Comparison of ENCODE assay signal across 8 cellular contexts in the genomic region with DNA sequence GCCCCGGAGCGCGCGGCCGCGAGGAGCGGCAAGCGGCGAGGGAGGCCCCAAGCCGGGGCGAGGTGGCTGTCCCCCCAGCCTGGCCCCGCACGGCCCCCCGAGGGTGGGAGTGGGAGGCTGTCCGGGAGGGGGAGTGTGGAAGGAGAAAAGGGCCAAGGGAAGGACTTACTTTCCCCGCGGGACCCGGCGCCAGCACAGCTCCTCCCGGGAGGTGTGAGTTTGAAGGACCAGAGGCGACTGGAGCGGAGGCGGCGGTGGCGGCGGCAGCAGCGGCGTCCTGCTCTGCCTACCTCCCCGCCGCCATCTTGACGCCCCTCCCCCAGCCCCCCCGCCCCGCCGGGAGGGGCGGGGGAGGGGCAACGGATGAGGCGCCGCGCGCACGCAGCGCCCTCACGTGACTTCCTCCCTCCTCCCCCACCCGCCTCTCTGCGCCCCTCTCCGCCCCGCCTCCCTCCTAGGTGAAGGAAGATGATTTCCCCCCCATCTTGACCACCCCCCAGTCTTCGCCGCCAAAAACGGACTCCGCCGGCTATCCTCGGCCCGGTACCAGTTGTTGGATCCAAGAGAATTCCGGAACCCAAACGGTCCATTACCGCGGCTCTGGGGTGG. TPM values are rescaled to one million over a fixed set of nuclear protein-coding genes. Genes with fewer than 3 reads are reported as not detected.
A peak's percentile ranks its signal among the peaks of the same experiment; 100 is the strongest.
DNase-seq lines count a peak whose midpoint lies in the region; ATAC-seq lines count a peak whose summit lies in the region.

A gene (minus strand): TSS at position 316 of the 609 bp plus-strand sequence. CDS start 14,406 bp downstream, outside the sequence.

- H3K4me3 ChIP-seq in effector memory CD4-positive, alpha-beta T cell (ENCODE audit: insufficient read depth, low read depth, low read length, poor library complexity, severe bottlenecking) = peak within 1 kb of the TSS; percentile 76
- H3K4me3 ChIP-seq in mesenchymal stem cell (ENCODE audit: insufficient read depth in 1 of 2, low read depth in 1 of 2, low read length in 2 of 2) = peak within 1 kb of the TSS; percentile 94 to 97

- POLR2A ChIA-PET in activated CD4-positive, alpha-beta memory T cell treated with anti-CD3 and anti-CD28 coated beads, Interleukin-2, amount 10 ng/mL, durations not matched to agents 7 days and 5 days (lab: Charles Lee) = interaction anchor here (0.7 to 4.4 kb wide), 31 partner anchors 9 to 864 kb away, joined by 3 to 107 read pairs (median 6); a partner anchor contains a TSS

- peak within 1 kb of the TSS; percentile 85 for H3K4me3 Mint-ChIP-seq in activated CD4-positive, alpha-beta memory T cell treated with anti-CD3 and anti-CD28 coated beads, Interleukin-2, amount 10 ng/mL, durations not matched to agents 7 days and 5 days

- no peaks in the 10 kb centered on the region for H3K36me3 ChIP-seq in effector memory CD4-positive, alpha-beta T cell (ENCODE audit: control insufficient read depth, insufficient read depth, low read length)
- peaks cover 0 to 5% of the 10 kb centered on the region in 2 experiments for H3K36me3 ChIP-seq in mesenchymal stem cell (ENCODE audit: control insufficient read depth in 1 of 2, insufficient read depth in 2 of 2, low read depth in 1 of 2, low read length in 2 of 2)

- peak within 1 kb of the TSS; percentile 73 to 77 for H2BK12ac ChIP-seq in mesenchymal stem cell (ENCODE audit: low read length in 2 of 2)

- peak within 1 kb of the TSS in 1 of 2 experiments; percentile 94 for H3K23ac ChIP-seq in mesenchymal stem cell (ENCODE audit: low read length in 2 of 2)

- peak within 1 kb of the TSS; percentile 63 for H2AFZ ChIP-seq in mesenchymal stem cell (ENCODE audit: low read depth, low read length)

- DNase-seq in AML-193 (lab: John Stamatoyannopoulos, UW) (peak; percentile 73 to 75), GM19240 (ENCODE audit: insufficient read length, low spot score) (peak; percentile 59), NCI-H82 treated with DMSO at 0.1 percent for 48 hours (lab: John Stamatoyannopoulos, UW; ENCODE audit: unreplicated experiment) (peak; percentile 84), mesenchymal stem cell (peak; percentile 91)
- DNase-seq in activated CD4-positive, alpha-beta memory T cell treated with anti-CD3 and anti-CD28 coated beads, Interleukin-2, amount 10 ng/mL, durations not matched to agents 7 days and 5 days = peak; percentile 91
- peak; percentile 88 for DNase-seq in effector memory CD4-positive, alpha-beta T cell
- peak; percentile 87 for DNase-seq in stimulated activated CD8-positive, alpha-beta memory T cell treated with anti-CD3 and anti-CD28 coated beads, Interleukin-12 subunit alpha, Interleukin-12 subunit beta, amount 100 ng/mL, for 4 hours (ENCODE audit: low read depth)

- H3K4me1 ChIP-seq in effector memory CD4-positive, alpha-beta T cell (ENCODE audit: control insufficient read depth, insufficient read depth, low read length, poor library complexity, severe bottlenecking) = peaks cover 3% of the 10 kb centered on the region
- H3K4me1 ChIP-seq in mesenchymal stem cell (ENCODE audit: control insufficient read depth, insufficient read depth, low read depth, low read length) = peaks cover 12% of the 10 kb centered on the region

- CTCF ChIA-PET in activated CD4-positive, alpha-beta memory T cell treated with anti-CD3 and anti-CD28 coated beads, Interleukin-2, amount 10 ng/mL, durations not matched to agents 7 days and 5 days (lab: Charles Lee) = interaction anchor here (0.7 to 3.6 kb wide), 28 partner anchors 9 to 350 kb away, joined by 3 to 49 read pairs (median 4); a partner anchor contains a TSS

- H2BK5ac ChIP-seq in mesenchymal stem cell (ENCODE audit: low read depth, low read length, poor library complexity, severe bottlenecking) = peak within 1 kb of the TSS; percentile 98

- H4K8ac ChIP-seq in mesenchymal stem cell (ENCODE audit: low read length) = peak within 1 kb of the TSS; percentile 97

- H3K27ac ChIP-seq in effector memory CD4-positive, alpha-beta T cell (ENCODE audit: insufficient read depth, low read length, poor library complexity, severe bottlenecking) = peak within 1 kb of the TSS; percentile 91
- H3K27ac ChIP-seq in mesenchymal stem cell (ENCODE audit: low read length, poor library complexity, severe bottlenecking) = peak within 1 kb of the TSS; percentile 99

- peak within 1 kb of the TSS; percentile 97 for H2BK120ac ChIP-seq in mesenchymal stem cell (ENCODE audit: low read depth, low read length)

- peak within 1 kb of the TSS; percentile 87 to 96 for H3K4ac ChIP-seq in mesenchymal stem cell (ENCODE audit: low read depth in 1 of 2, low read length in 2 of 2)

- H3K27me3 ChIP-seq in effector memory CD4-positive, alpha-beta T cell (replicated peaks; ENCODE audit: control insufficient read depth, insufficient read depth, low read length, poor library complexity, severe bottlenecking) = no peaks in the 10 kb centered on the region
- H3K27me3 ChIP-seq in mesenchymal stem cell (ENCODE audit: control insufficient read depth in 1 of 2, insufficient read depth in 1 of 2, low read length in 2 of 2) = no peaks in the 10 kb centered on the region

- peak within 1 kb of the TSS; percentile 48 for H2AK5ac ChIP-seq in mesenchymal stem cell (ENCODE audit: low read length, severe bottlenecking)

- no peaks in the 10 kb centered on the region for H3K36me3 Mint-ChIP-seq in activated CD4-positive, alpha-beta memory T cell treated with anti-CD3 and anti-CD28 coated beads, Interleukin-2, amount 10 ng/mL, durations not matched to agents 7 days and 5 days (ENCODE audit: low read depth)

- H3K79me1 ChIP-seq in mesenchymal stem cell (replicated peaks; ENCODE audit: low read length, poor library complexity, severe bottlenecking) = no peaks in the 10 kb centered on the region

- no peaks in the 10 kb centered on the region for H3K9me3 ChIP-seq in effector memory CD4-positive, alpha-beta T cell (ENCODE audit: control insufficient read depth, low read length)
- H3K9me3 ChIP-seq in mesenchymal stem cell (ENCODE audit: control insufficient read depth, low read length) = no peaks in the 10 kb centered on the region

- peak; percentile 45 for ATAC-seq in HG03521 (IDR thresholded peaks at IDR 0.05; ENCODE audit: unreplicated experiment)

- H3K27me3 Mint-ChIP-seq in activated CD4-positive, alpha-beta memory T cell treated with anti-CD3 and anti-CD28 coated beads, Interleukin-2, amount 10 ng/mL, durations not matched to agents 7 days and 5 days = no peaks in the 10 kb centered on the region

- H3K9ac ChIP-seq in mesenchymal stem cell (ENCODE audit: low read length) = peak within 1 kb of the TSS; percentile 99

- peak within 1 kb of the TSS; percentile 74 to 81 for H3K14ac ChIP-seq in mesenchymal stem cell (ENCODE audit: low read length in 2 of 2)

- peak within 1 kb of the TSS; percentile 89 for H4K91ac ChIP-seq in mesenchymal stem cell (ENCODE audit: low read length)

- H2BK15ac ChIP-seq in mesenchymal stem cell (ENCODE audit: low read depth, poor library complexity, severe bottlenecking) = peak within 1 kb of the TSS; percentile 98

- H3K4me2 ChIP-seq in mesenchymal stem cell (ENCODE audit: low read length, poor library complexity, severe bottlenecking) = peak within 1 kb of the TSS; percentile 97

- peak within 1 kb of the TSS; percentile 91 to 98 for H3K18ac ChIP-seq in mesenchymal stem cell (ENCODE audit: low read depth in 1 of 2, low read length in 2 of 2)

- 2% methylated on average over 17 of the region's 58 CpGs for WGBS in mesenchymal stem cell

- H3K27ac Mint-ChIP-seq in activated CD4-positive, alpha-beta memory T cell treated with anti-CD3 and anti-CD28 coated beads, Interleukin-2, amount 10 ng/mL, durations not matched to agents 7 days and 5 days = peak within 1 kb of the TSS; percentile 96

- H3K4me1 Mint-ChIP-seq in activated CD4-positive, alpha-beta memory T cell treated with anti-CD3 and anti-CD28 coated beads, Interleukin-2, amount 10 ng/mL, durations not matched to agents 7 days and 5 days = peaks cover 18% of the 10 kb centered on the region

- no peaks in the 10 kb centered on the region for H3K9me3 Mint-ChIP-seq in activated CD4-positive, alpha-beta memory T cell treated with anti-CD3 and anti-CD28 coated beads, Interleukin-2, amount 10 ng/mL, durations not matched to agents 7 days and 5 days

RNA-seq across cellular contexts. Expression of the gene that starts here (rescaled TPM):
- 10 to 100 TPM; 40.1 to 40.2 TPM for total RNA-seq in activated CD4-positive, alpha-beta memory T cell treated with anti-CD3 and anti-CD28 coated beads, Interleukin-2, amount 10 ng/mL, durations not matched to agents 7 days and 5 days
- 21.8 TPM for polyA plus RNA-seq in mesenchymal stem cell (2013, experiment 1 of 2)
- 21.4 TPM for polyA plus RNA-seq in mesenchymal stem cell (2013, experiment 2 of 2)

Comparison
In these comparisons a context has a peak if more than half of its experiments do, and no peak if none do; other contexts are left out.
1. Peak in every context shown above with its lines: DNase-seq, ATAC-seq, H3K4me3 ChIP-seq and H3K27ac ChIP-seq.